Comparison of ENCODE assay signal across 14 cellular contexts in the genomic region with DNA sequence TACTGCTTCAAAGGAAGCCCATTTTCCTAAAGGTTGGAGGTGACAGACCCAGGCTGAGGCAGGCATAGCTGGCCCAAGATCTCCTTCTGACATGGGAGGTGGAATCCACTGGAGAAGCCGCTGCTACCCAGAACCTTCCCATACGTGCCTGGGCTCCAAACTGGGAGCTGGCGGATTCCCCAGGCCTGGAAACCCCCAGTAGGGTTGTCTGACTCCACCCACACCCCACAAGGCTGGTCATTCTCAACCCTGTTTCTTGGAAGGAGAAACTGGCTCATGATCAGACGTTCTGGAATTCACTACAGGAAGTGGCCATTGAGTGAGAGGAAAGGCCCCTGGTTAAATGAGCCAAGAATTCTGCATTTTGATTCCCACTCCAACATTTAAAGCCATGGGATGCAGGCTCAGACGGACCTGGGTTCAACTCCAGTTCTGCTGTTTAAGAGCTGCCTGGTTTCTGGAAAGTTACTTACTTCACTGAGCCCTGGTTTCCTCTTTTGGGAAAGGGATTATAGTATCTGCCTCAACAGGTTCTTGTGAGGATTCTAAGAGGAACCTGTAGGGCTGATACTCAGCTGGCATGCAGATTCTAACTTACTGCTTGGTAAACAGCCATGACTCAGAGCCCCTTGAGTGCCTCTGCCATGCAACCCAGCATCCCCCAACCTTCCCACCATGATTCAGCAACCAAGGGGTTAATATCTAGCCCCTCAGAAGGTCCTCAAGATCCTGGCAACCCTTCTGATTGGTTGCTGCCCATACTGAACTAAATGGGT. TPM values are rescaled to one million over a fixed set of nuclear protein-coding genes. Genes with fewer than 3 reads are reported as not detected.
DNase-seq lines count a peak whose midpoint lies in the region; ATAC-seq and TF ChIP-seq lines count a peak whose summit lies in the region.
"Had no signal": no experiment of that assay in that cellular context is flagged by ENCODE, and none has a peak within 500 bp of the region (broad histone marks: within the 10 kb centered on the region; RNA-seq: fewer than 3 reads in every experiment).

No MANE protein-coding gene starts in this region.

- no peaks in the 10 kb centered on the region for H3K9me3 Mint-ChIP-seq in natural killer cell treated with Interleukin-12 subunit alpha and Interleukin-12 subunit beta and Interleukin-15 and Interleukin-18, amount 100 ng/mL, for 72 hours
- no peaks in the 10 kb centered on the region for H3K9me3 Mint-ChIP-seq in natural killer cell
- H3K9me3 Mint-ChIP-seq in stimulated activated naive CD8-positive, alpha-beta T cell treated with anti-CD3 and anti-CD28 coated beads, Interleukin-15, amount 100 ng/mL, for 72 hours: no peaks in the 10 kb centered on the region

- TF ChIP-seq EP300 in sigmoid colon (IDR thresholded peaks at IDR 0.05): no peak

- no peak for ATAC-seq in natural killer cell treated with Interleukin-12 subunit alpha and Interleukin-12 subunit beta and Interleukin-15 and Interleukin-18, amount 100 ng/mL, for 72 hours
- ATAC-seq in natural killer cell: no peak
- no peak for ATAC-seq in stimulated activated naive CD8-positive, alpha-beta T cell treated with anti-CD3 and anti-CD28 coated beads, Interleukin-15, amount 100 ng/mL, for 72 hours

- no peak overlapping the region for H3K27ac ChIP-seq in liver (ENCODE audit: low read depth in 1 of 2, low read length in 2 of 2)
- peak overlapping the region in 2 of 4 donors; percentile 9 to 14 for H3K27ac ChIP-seq in sigmoid colon
- H3K27ac ChIP-seq: BLaER1 treated with 17β-estradiol and CSF1 and Interleukin-3, amounts not matched to agents 10 nM and 100 nM; HL-60 had no signal

- no peaks in the 10 kb centered on the region for H3K36me3 ChIP-seq in liver (ENCODE audit: control insufficient read depth in 4 of 4, insufficient read depth in 3 of 4, low read depth in 1 of 4, low read length in 3 of 4)
- no peaks in the 10 kb centered on the region for H3K36me3 ChIP-seq in sigmoid colon
- H3K36me3 ChIP-seq: BLaER1 treated with 17β-estradiol and CSF1 and Interleukin-3, amounts not matched to agents 10 nM and 100 nM had no signal

- no peak for TF ChIP-seq CTCF in natural killer cell (IDR thresholded peaks at IDR 0.05)
- no peak for TF ChIP-seq CTCF in choroid plexus epithelial cell (conservative IDR thresholded peaks at IDR 0.05; ENCODE audit: low read depth, low read length)
- TF ChIP-seq CTCF in liver (IDR thresholded peaks at IDR 0.05; ENCODE audit: low read depth, low read length, missing input control): no peak
- no peak for TF ChIP-seq CTCF in sigmoid colon (IDR thresholded peaks at IDR 0.05)

- peaks cover 15 to 38% (median 24%) of the 10 kb centered on the region in 4 donors for H3K4me1 ChIP-seq in liver (ENCODE audit: control insufficient read depth in 4 of 4, insufficient read depth in 4 of 4, low read length in 3 of 4)
- H3K4me1 ChIP-seq in sigmoid colon: peaks cover 0 to 25% (median 19%) of the 10 kb centered on the region in 4 donors

- TF ChIP-seq POLR2A in sigmoid colon (IDR thresholded peaks at IDR 0.05): no peak

- no peak overlapping the region for H3K4me3 Mint-ChIP-seq in natural killer cell treated with Interleukin-12 subunit alpha and Interleukin-12 subunit beta and Interleukin-15 and Interleukin-18, amount 100 ng/mL, for 72 hours
- no peak overlapping the region for H3K4me3 Mint-ChIP-seq in natural killer cell
- H3K4me3 Mint-ChIP-seq in stimulated activated naive CD8-positive, alpha-beta T cell treated with anti-CD3 and anti-CD28 coated beads, Interleukin-15, amount 100 ng/mL, for 72 hours: no peak overlapping the region

- no peak for TF ChIP-seq RAD21 in liver (IDR thresholded peaks at IDR 0.05)

- intact Hi-C loops in natural killer cell (cut with micrococcal nuclease): no loop called here
- intact Hi-C loops in sigmoid colon (cut with DNase I): no loop called here

- no peaks in the 10 kb centered on the region for H3K36me3 Mint-ChIP-seq in natural killer cell treated with Interleukin-12 subunit alpha and Interleukin-12 subunit beta and Interleukin-15 and Interleukin-18, amount 100 ng/mL, for 72 hours
- H3K36me3 Mint-ChIP-seq in natural killer cell: no peaks in the 10 kb centered on the region

- no peaks in the 10 kb centered on the region for H3K9me3 ChIP-seq in liver (ENCODE audit: control insufficient read depth in 4 of 4, low read length in 3 of 4)
- H3K9me3 ChIP-seq in sigmoid colon: no peaks in the 10 kb centered on the region
- H3K9me3 ChIP-seq: BLaER1 treated with 17β-estradiol and CSF1 and Interleukin-3, amounts not matched to agents 10 nM and 100 nM; right lobe of liver had no signal

- WGBS in liver: 71% methylated on average over 5 of the region's 5 CpGs
- 66 to 73% methylated on average over 5 of the region's 5 CpGs for WGBS in sigmoid colon, 2 donors

- no peak overlapping the region for H3K9ac ChIP-seq in liver (ENCODE audit: low read depth in 1 of 2, low read length in 2 of 2)
- H3K9ac ChIP-seq: BLaER1 treated with 17β-estradiol and CSF1 and Interleukin-3, amounts not matched to agents 10 nM and 100 nM had no signal

- H3K27me3 ChIP-seq in liver (ENCODE audit: control insufficient read depth in 4 of 4, insufficient read depth in 4 of 4, low read length in 3 of 4): no peaks in the 10 kb centered on the region
- H3K27me3 ChIP-seq in sigmoid colon: no peaks in the 10 kb centered on the region
- H3K27me3 ChIP-seq: BLaER1 treated with 17β-estradiol and CSF1 and Interleukin-3, amounts not matched to agents 10 nM and 100 nM; right lobe of liver had no signal

- H3K4me1 Mint-ChIP-seq in natural killer cell treated with Interleukin-12 subunit alpha and Interleukin-12 subunit beta and Interleukin-15 and Interleukin-18, amount 100 ng/mL, for 72 hours (ENCODE audit: low read depth in 2 of 2): peaks cover 11 to 12% of the 10 kb centered on the region in 2 donors
- H3K4me1 Mint-ChIP-seq in natural killer cell: peaks cover 8 to 10% of the 10 kb centered on the region in 2 donors
- peaks cover 20% of the 10 kb centered on the region for H3K4me1 Mint-ChIP-seq in stimulated activated naive CD8-positive, alpha-beta T cell treated with anti-CD3 and anti-CD28 coated beads, Interleukin-15, amount 100 ng/mL, for 72 hours

- peak; percentile 42 for DNase-seq in natural killer cell treated with Interleukin-12 subunit alpha and Interleukin-12 subunit beta and Interleukin-15 and Interleukin-18, amount 100 ng/mL, for 72 hours (ENCODE audit: low spot score)
- DNase-seq in natural killer cell (no peak), choroid plexus epithelial cell (ENCODE audit: low read depth) (peak; percentile 87), NCI-H510A (lab: John Stamatoyannopoulos, UW) (no peak), NCI-H1048 (lab: John Stamatoyannopoulos, UW) (no peak), sigmoid colon (no peak)
- DNase-seq in stimulated activated naive CD8-positive, alpha-beta T cell treated with anti-CD3 and anti-CD28 coated beads, Interleukin-15, amount 100 ng/mL, for 72 hours: no peak
- DNase-seq: activated CD8-positive, alpha-beta memory T cell treated with anti-CD3 and anti-CD28 coated beads, Interleukin-2, amount 50 U/mL, for 48 hours; cortex of kidney; kidney; right lobe of liver had no signal

- H3K4me3 ChIP-seq in choroid plexus epithelial cell (ENCODE audit: low read depth, low read length): no peak overlapping the region
- no peak overlapping the region for H3K4me3 ChIP-seq in liver (ENCODE audit: low read depth in 1 of 3, low read length in 3 of 3)
- no peak overlapping the region for H3K4me3 ChIP-seq in sigmoid colon
- H3K4me3 ChIP-seq: BLaER1 treated with 17β-estradiol and CSF1 and Interleukin-3, amounts not matched to agents 10 nM and 100 nM; right lobe of liver had no signal

- peaks cover 0 to 11% of the 10 kb centered on the region in 2 donors for H3K27me3 Mint-ChIP-seq in natural killer cell treated with Interleukin-12 subunit alpha and Interleukin-12 subunit beta and Interleukin-15 and Interleukin-18, amount 100 ng/mL, for 72 hours
- H3K27me3 Mint-ChIP-seq in natural killer cell (ENCODE audit: low read depth in 2 of 2): peaks cover 0 to 12% of the 10 kb centered on the region in 2 donors
- H3K27me3 Mint-ChIP-seq in stimulated activated naive CD8-positive, alpha-beta T cell treated with anti-CD3 and anti-CD28 coated beads, Interleukin-15, amount 100 ng/mL, for 72 hours: no peaks in the 10 kb centered on the region

- no peak overlapping the region for H3K27ac Mint-ChIP-seq in natural killer cell treated with Interleukin-12 subunit alpha and Interleukin-12 subunit beta and Interleukin-15 and Interleukin-18, amount 100 ng/mL, for 72 hours
- no peak overlapping the region for H3K27ac Mint-ChIP-seq in natural killer cell
- no peak overlapping the region for H3K27ac Mint-ChIP-seq in stimulated activated naive CD8-positive, alpha-beta T cell treated with anti-CD3 and anti-CD28 coated beads, Interleukin-15, amount 100 ng/mL, for 72 hours

TF ChIP-seq in liver, 16 proteins besides CTCF, POLR2A, EP300 and RAD21:
- TF ChIP-seq RXRA (IDR thresholded peaks at IDR 0.05) (no peak), NR2F2 (IDR thresholded peaks at IDR 0.05) (peak; percentile 24)

RNA-seq across cellular contexts. Expression of a gene that starts 19.4 kb away (rescaled TPM):
- not detected for total RNA-seq in natural killer cell treated with Interleukin-12 subunit alpha and Interleukin-12 subunit beta and Interleukin-15 and Interleukin-18, amount 100 ng/mL, for 72 hours
- total RNA-seq in natural killer cell (not detected), liver (10 to 100 TPM in 1 of 2 donors, 1 to 10 TPM in 1; 3.3 to 33.7 TPM), sigmoid colon (10 to 100 TPM; 12.8 to 20.8 (median 20.4) TPM)
- polyA plus RNA-seq in liver (100 to 1,000 TPM in 1 of 2 donors, 10 to 100 TPM in 1; 58.3 to 492 TPM), sigmoid colon (10 to 100 TPM; 16.2 to 24.6 (median 23.4) TPM)

Comparison
In these comparisons a context has a peak if more than half of its experiments do, and no peak if none do; other contexts are left out.
1. DNase-seq: peak in natural killer cell treated with Interleukin-12 subunit alpha and Interleukin-12 subunit beta and Interleukin-15 and Interleukin-18, amount 100 ng/mL, for 72 hours (single experiment) and choroid plexus epithelial cell (single experiment); none in natural killer cell (single experiment), NCI-H510A (single experiment), stimulated activated naive CD8-positive, alpha-beta T cell treated with anti-CD3 and anti-CD28 coated beads, Interleukin-15, amount 100 ng/mL, for 72 hours (0 of 2), NCI-H1048 (single experiment) and sigmoid colon (single experiment).